Comparison of ENCODE assay signal across 8 cellular contexts in the genomic region with DNA sequence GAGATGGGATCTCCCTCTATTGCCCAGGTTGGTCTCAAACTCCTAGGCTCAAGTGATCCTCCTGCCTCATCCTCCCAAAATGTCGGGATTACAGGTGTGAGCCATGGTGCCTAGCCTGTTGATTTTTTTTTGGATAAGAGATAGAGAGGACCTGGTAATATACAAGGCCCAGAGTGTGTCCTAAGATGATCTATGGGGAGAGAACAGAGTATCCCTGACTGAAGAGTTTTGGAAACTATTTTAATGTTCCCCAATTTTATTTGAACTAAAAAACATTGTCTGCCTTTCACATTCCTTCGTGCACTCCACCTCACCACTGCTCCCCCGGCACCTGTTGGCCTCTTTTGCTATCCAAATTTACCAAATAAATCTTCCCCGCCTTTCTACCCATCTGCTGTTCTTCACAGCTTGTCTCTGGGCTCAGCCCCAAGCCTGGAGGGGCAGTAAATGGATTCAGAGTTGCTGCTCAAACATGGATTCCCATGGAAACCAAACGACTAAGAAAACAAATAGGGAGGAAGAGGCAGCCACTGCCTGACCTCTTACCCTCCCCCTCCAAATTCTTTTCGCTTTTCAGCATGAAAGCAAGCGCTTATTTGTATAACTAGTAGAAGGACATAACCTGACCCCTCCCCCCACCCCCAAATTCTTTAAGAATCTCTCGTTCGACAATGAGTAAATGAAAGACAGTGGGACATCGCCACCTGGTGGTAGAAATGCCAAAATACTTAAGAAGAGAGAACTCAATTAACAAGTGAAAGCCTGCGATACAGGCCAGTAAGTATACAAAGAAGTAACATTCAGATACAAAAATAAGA. TPM values are rescaled to one million over a fixed set of nuclear protein-coding genes. Genes with fewer than 3 reads are reported as not detected.
DNase-seq lines count a peak whose midpoint lies in the region; ATAC-seq, FAIRE-seq and TF ChIP-seq lines count a peak whose summit lies in the region.

No MANE protein-coding gene starts in this region.

- SMC1A ChIA-PET in GM12878 (lab: Charles Lee; ENCODE audit: uncharacterized antibody, unreplicated experiment) = interaction anchor here (0.6 to 7.1 kb wide), 7 partner anchors 23 to 453 kb away, joined by 3 to 133 read pairs (median 5); no protein-coding TSS in a partner anchor

- peak; percentile 92 for TF ChIP-seq RAD21 in GM12878 (IDR thresholded peaks at IDR 0.05; ENCODE audit: insufficient read depth, low read depth, low read length)

- ATAC-seq in GM12878 (peak; percentile 87), aorta (ENCODE audit: low FRiP score) (peak; percentile 88)

- 17% methylated on average over 11 of the region's 11 CpGs for WGBS in GM12878 (ENCODE audit: insufficient coverage, insufficient replicate concordance, low lambda C conversion rate, missing lambda C conversion rate)
- WGBS in aorta, 2 donors = 10 to 11% methylated on average over 11 of the region's 11 CpGs

- H3K9ac ChIP-seq in GM12878 (ENCODE audit: control insufficient read depth, insufficient read depth, low read length) = peak overlapping the region; percentile 26; the same call in 1 of the 2 replicates

- TF ChIP-seq CTCF in GM12878 (IDR thresholded peaks at IDR 0.05 in 2 of 3, conservative IDR thresholded peaks at IDR 0.05 in 1 of 3; ENCODE audit: control insufficient read depth in 2 of 3, extremely low read depth in 1 of 3, insufficient read depth in 1 of 3, low read depth in 3 of 3, low read length in 3 of 3) = peak; percentile 48 to 74 (median 69)

- TF ChIP-seq EP300 in GM12878 (IDR thresholded peaks at IDR 0.05; ENCODE audit: borderline replicate concordance in 1 of 2, control insufficient read depth in 1 of 2, low read depth in 2 of 2, low read length in 2 of 2) = no peak

- H3K9me3 ChIP-seq in GM12878 (replicated peaks; ENCODE audit: control insufficient read depth, insufficient read depth, low read length) (no peaks in the 10 kb centered on the region), aorta (ENCODE audit: control insufficient read depth, low read length) (no peaks in the 10 kb centered on the region)

- DNase-seq in A172 (ENCODE audit: low spot score) (peak; percentile 71), GM19238 (ENCODE audit: insufficient read length, low spot score) (peak; percentile 19), NCI-H187 treated with DMSO at 0.1 percent for 48 hours (lab: John Stamatoyannopoulos, UW) (peak; percentile 62), T1000 (lab: John Stamatoyannopoulos, UW) (peak; percentile 52), GM12878 (ENCODE audit: low read depth, low spot score) (peak; percentile 61), hippocampal formation (lab: John Stamatoyannopoulos, UW) (peak; percentile 39 to 82), retina (peak; percentile 85), aorta (peak in 1 of 2 donors; percentile 56)

- RAD21 ChIA-PET in GM12878 (lab: Charles Lee; ENCODE audit: unreplicated experiment) = interaction anchor here (1.0 to 6.3 kb wide), 11 partner anchors 15 to 543 kb away, joined by 3 to 141 read pairs (median 6); partner anchors contain the start of genes CHD8, METTL3 and SALL2

- H3K27ac ChIP-seq in GM12878 (ENCODE audit: control insufficient read depth, insufficient read depth) (no peak overlapping the region), aorta (ENCODE audit: low read depth in 1 of 2, low read length in 2 of 2) (no peak overlapping the region)

- H3K4me2 ChIP-seq in GM12878 (ENCODE audit: control insufficient read depth, insufficient read depth) = peak overlapping the region; percentile 57; the same call in 1 of the 2 replicates

- no peaks in the 10 kb centered on the region for H3K4me1 ChIP-seq in GM12878 (ENCODE audit: control insufficient read depth, insufficient read depth, low read length)
- no peaks in the 10 kb centered on the region for H3K4me1 ChIP-seq in aorta (ENCODE audit: control insufficient read depth in 1 of 2, insufficient read depth in 2 of 2, low read length in 2 of 2)

- H4K20me1 ChIP-seq in GM12878 (ENCODE audit: control insufficient read depth, insufficient read depth) = no peaks in the 10 kb centered on the region

- intact Hi-C loops in GM12878 (cut with micrococcal nuclease; ENCODE audit: unreplicated experiment) (loop anchor here (1.0 kb wide), 2 partner anchors 59 to 101 kb away; partner anchors contain the start of gene CHD8), aorta (cut with DNase I) (loop anchor here (2.0 to 5.0 kb wide), 3 partner anchors 45 to 100 kb away; partner anchors contain the start of genes CHD8 (in 1 of the 2) and METTL3 (in 1 of the 2))

- no peak for TF ChIP-seq POLR2A in GM12878 (IDR thresholded peaks at IDR 0.05; ENCODE audit: low read depth, low read length)

- H3K36me3 ChIP-seq in GM12878 (ENCODE audit: control insufficient read depth in 2 of 2, insufficient read depth in 2 of 2, low read length in 1 of 2) (no peaks in the 10 kb centered on the region), aorta (ENCODE audit: control insufficient read depth in 1 of 2, insufficient read depth in 2 of 2, low read length in 1 of 2) (no peaks in the 10 kb centered on the region)

- H3K4me3 ChIP-seq in GM12878 (peak overlapping the region; percentile 4; the same call in 1 of the 2 replicates), aorta (ENCODE audit: low read length in 2 of 2) (peak overlapping the region; percentile 26 to 57)

- H3K79me2 ChIP-seq in GM12878 (ENCODE audit: control insufficient read depth, insufficient read depth, low read length) = no peaks in the 10 kb centered on the region

- no peaks in the 10 kb centered on the region for H3K27me3 ChIP-seq in GM12878 (replicated peaks in 1 of 2; ENCODE audit: control insufficient read depth in 2 of 2, insufficient read depth in 2 of 2, low read length in 1 of 2)
- no peaks in the 10 kb centered on the region for H3K27me3 ChIP-seq in aorta (ENCODE audit: control insufficient read depth in 1 of 2, insufficient read depth in 2 of 2, low read length in 1 of 2)

- in situ Hi-C loops in GM12878 (cut with MboI) = loop anchor here (5.0 kb wide), 1 partner anchor 55 kb away; no protein-coding TSS in a partner anchor

- CTCF ChIA-PET in GM12878 (lab: Yijun Ruan, JAX) = interaction anchor here (0.6 to 9.5 kb wide), 21 partner anchors 13 to 587 kb away, joined by 3 to 207 read pairs (median 4); partner anchors contain the start of genes CHD8, METTL3 and SALL2

- peak; percentile 92 for FAIRE-seq in GM12878 (lab: Jason Lieb, UNC)

- POLR2A ChIA-PET in GM12878 (lab: Charles Lee) = interaction anchor here (0.5 to 1.6 kb wide), 5 partner anchors 50 to 287 kb away, joined by 3 to 6 read pairs (median 4); no protein-coding TSS in a partner anchor

- H2AFZ ChIP-seq in GM12878 (ENCODE audit: control insufficient read depth, low read depth, low read length) = peak overlapping the region; percentile 86

- BruUV-seq in GM12878 (replicated peaks; lab: Mats Ljungman, UMichigan) = no TSS peak

RNA-seq across cellular contexts. Expression of gene OR10G3, which starts 22.6 kb away (rescaled TPM):
- total RNA-seq in A172 (2014; rRNA removed; shearing (Covaris generic)) = not detected in 2 replicates
- not detected in 2 replicates for total RNA-seq in GM12878 (2013; cell fraction: nucleolus; rRNA removed)
- total RNA-seq in GM12878 (2014; rRNA removed) (not detected in 2 replicates), GM12878 (2014; rRNA removed; fragmentation: Illumina TruSeq; extraction: Trizol) (not detected in 2 replicates), GM12878 (2021) (not detected in 2 replicates), aorta (not detected)
- polyA plus RNA-seq in GM12878 (2011; ENCODE audit: low read depth) = not detected
- polyA plus RNA-seq in GM12878 (2011; rRNA removed) (not detected in 2 replicates), GM12878 (2014; fragmentation: Illumina TruSeq; extraction: Trizol) (not detected in 2 replicates), GM12878 (2014; fragmentation: Nextera tagmentation; extraction: Ambion mirVana) (not detected), GM12878 (2014; rRNA removed) (not detected in 2 replicates), GM12878 (2016; fragmentation: Nextera tagmentation; extraction: Ambion mirVana) (not detected), aorta (under 1 TPM in 1 of 2 donors, not detected in 1; 0.63 TPM)
- not detected in 2 replicates for polyA plus RNA-seq in GM12878 (2011; cell fraction: cytosol; rRNA removed)
- not detected in 2 replicates for polyA plus RNA-seq in GM12878 (2011; cell fraction: nucleus; rRNA removed)
- polyA plus RNA-seq in GM12878 (2012) = not detected in 2 replicates
- not detected in 2 replicates for polyA minus RNA-seq in GM12878 (2011; rRNA and poly(A)+ RNA removed)
- polyA minus RNA-seq in GM12878 (2011; cell fraction: cytosol; rRNA and poly(A)+ RNA removed) = not detected in 2 replicates
- not detected in 2 replicates for polyA minus RNA-seq in GM12878 (2011; cell fraction: nucleus; rRNA and poly(A)+ RNA removed)

RNA-seq across cellular contexts. Expression of gene SALL2, which starts 31.1 kb away (rescaled TPM):
- 2.9 and 4.0 TPM in 2 replicates for total RNA-seq in A172 (2014; rRNA removed; shearing (Covaris generic))
- 2.6 and 3.5 TPM in 2 replicates for total RNA-seq in GM12878 (2013; cell fraction: nucleolus; rRNA removed)
- total RNA-seq in GM12878 (2014; rRNA removed) (1.5 and 1.6 TPM in 2 replicates), GM12878 (2014; rRNA removed; fragmentation: Illumina TruSeq; extraction: Trizol) (1.7 and 1.8 TPM in 2 replicates), GM12878 (2021) (6.2 and 6.3 TPM in 2 replicates), aorta (10 to 100 TPM in 1 of 2 donors, 1 to 10 TPM in 1; 9.2 to 12.2 TPM)
- polyA plus RNA-seq in GM12878 (2011; ENCODE audit: low read depth) = 1.8 TPM
- polyA plus RNA-seq in GM12878 (2011; rRNA removed) (2.0 and 2.6 TPM in 2 replicates), GM12878 (2014; fragmentation: Illumina TruSeq; extraction: Trizol) (4.7 and 5.1 TPM in 2 replicates), GM12878 (2014; fragmentation: Nextera tagmentation; extraction: Ambion mirVana) (1 to 10 TPM; 1.9 to 2.3 TPM), GM12878 (2014; rRNA removed) (3.4 and 4.5 TPM in 2 replicates), GM12878 (2016; fragmentation: Nextera tagmentation; extraction: Ambion mirVana) (1 to 10 TPM; 1.6 to 1.7 TPM), aorta (1 to 10 TPM; 4.1 to 7.0 TPM)
- 2.5 and 3.7 TPM in 2 replicates for polyA plus RNA-seq in GM12878 (2011; cell fraction: cytosol; rRNA removed)
- polyA plus RNA-seq in GM12878 (2011; cell fraction: nucleus; rRNA removed) = 3.6 and 4.6 TPM in 2 replicates
- 2.5 and 2.6 TPM in 2 replicates for polyA plus RNA-seq in GM12878 (2012)
- polyA minus RNA-seq in GM12878 (2011; rRNA and poly(A)+ RNA removed) = 2.7 and 4.1 TPM in 2 replicates
- polyA minus RNA-seq in GM12878 (2011; cell fraction: cytosol; rRNA and poly(A)+ RNA removed) = 0.80 and 2.0 TPM in 2 replicates
- polyA minus RNA-seq in GM12878 (2011; cell fraction: nucleus; rRNA and poly(A)+ RNA removed) = 2.4 and 3.0 TPM in 2 replicates

RNA-seq across cellular contexts. Expression of gene METTL3, which starts 46.2 kb away (rescaled TPM):
- total RNA-seq in A172 (2014; rRNA removed; shearing (Covaris generic)) = 31.5 and 37.0 TPM in 2 replicates
- total RNA-seq in GM12878 (2013; cell fraction: nucleolus; rRNA removed) = 281 and 328 TPM in 2 replicates
- total RNA-seq in GM12878 (2014; rRNA removed) (66.3 and 79.6 TPM in 2 replicates), GM12878 (2014; rRNA removed; fragmentation: Illumina TruSeq; extraction: Trizol) (54.8 and 56.5 TPM in 2 replicates), GM12878 (2021) (56.6 and 63.9 TPM in 2 replicates), aorta (10 to 100 TPM; 32.5 to 45.5 TPM)
- 37.9 TPM for polyA plus RNA-seq in GM12878 (2011; ENCODE audit: low read depth)
- polyA plus RNA-seq in GM12878 (2011; rRNA removed) (147 and 165 TPM in 2 replicates), GM12878 (2014; fragmentation: Illumina TruSeq; extraction: Trizol) (69.4 and 71.4 TPM in 2 replicates), GM12878 (2014; fragmentation: Nextera tagmentation; extraction: Ambion mirVana) (10 to 100 TPM; 32.8 to 36.0 TPM), GM12878 (2014; rRNA removed) (82.5 and 83.9 TPM in 2 replicates), GM12878 (2016; fragmentation: Nextera tagmentation; extraction: Ambion mirVana) (10 to 100 TPM; 64.7 to 70.9 TPM), aorta (10 to 100 TPM in 1 of 2 donors, 1 to 10 TPM in 1; 8.6 to 48.4 TPM)
- 126 and 137 TPM in 2 replicates for polyA plus RNA-seq in GM12878 (2011; cell fraction: cytosol; rRNA removed)
- polyA plus RNA-seq in GM12878 (2011; cell fraction: nucleus; rRNA removed) = 573 and 682 TPM in 2 replicates
- 46.9 and 50.9 TPM in 2 replicates for polyA plus RNA-seq in GM12878 (2012)
- polyA minus RNA-seq in GM12878 (2011; rRNA and poly(A)+ RNA removed) = 106 and 127 TPM in 2 replicates
- polyA minus RNA-seq in GM12878 (2011; cell fraction: cytosol; rRNA and poly(A)+ RNA removed) = 24.3 and 36.8 TPM in 2 replicates
- 93.9 and 122 TPM in 2 replicates for polyA minus RNA-seq in GM12878 (2011; cell fraction: nucleus; rRNA and poly(A)+ RNA removed)
